In genomic region chr2:238555786-238556542, GRCh38 we compare ENCODE assay signal across 14 cellular contexts.
A peak's percentile ranks its signal among the peaks of the same experiment; 100 is the strongest.
DNase-seq lines count a peak whose midpoint lies in the region; ATAC-seq, FAIRE-seq and TF ChIP-seq lines count a peak whose summit lies in the region.
"Had no signal": no experiment of that assay in that cellular context is flagged by ENCODE, and none has a peak within 500 bp of the region (broad histone marks: within the 10 kb centered on the region; RNA-seq: fewer than 3 reads in every experiment).

No MANE protein-coding gene starts in this region.

- H2AK5ac ChIP-seq in H1 (ENCODE audit: low read depth, low read length) = no peak overlapping the region

- no peak for FAIRE-seq in A549 (lab: Jason Lieb, UNC)
- no peak for FAIRE-seq in H1 (lab: Jason Lieb, UNC)
- peak; percentile 83 for FAIRE-seq in urothelium cell line (lab: Jason Lieb, UNC)
- FAIRE-seq: A204.1, K562 had no signal

- no peak for DNase-seq in A549 (ENCODE audit: low read depth in 1 of 2, low spot score in 1 of 2)
- DNase-seq in H1 (ENCODE audit: low read depth in 1 of 2, low spot score in 2 of 2) = no peak
- DNase-seq in urothelium cell line (ENCODE audit: low spot score) = no peak
- DNase-seq in DMS114 treated with DMSO at 0.1 percent for 48 hours (lab: John Stamatoyannopoulos, UW; ENCODE audit: unreplicated experiment) = no peak
- no peak for DNase-seq in spleen
- DNase-seq: CD4-positive, alpha-beta memory T cell; DMS79 treated with DMSO at 0.1 percent for 48 hours; GOT3; H9; IMR-90 had no signal

- WGBS in A549 (ENCODE audit: missing lambda C conversion rate) = 82% methylated on average over 13 of the region's 13 CpGs
- WGBS in H1 (ENCODE audit: extremely low coverage in 1 of 2, insufficient coverage in 1 of 2, insufficient read length in 1 of 2, insufficient replicate concordance in 2 of 2, low coverage in 1 of 2, low lambda C conversion rate in 2 of 2, missing lambda C conversion rate in 1 of 2), 2 experiments = 85% methylated on average over 13 of the region's 13 CpGs; no CpG with 5 or more reads in 1 of the 2 experiments
- 78 to 94% (median 91%) methylated on average over 12 to 13 of the region's 13 CpGs for WGBS in spleen, 5 donors

- H2BK15ac ChIP-seq in H1 (ENCODE audit: low read length) = 0 out of 2 replicates have a peak overlapping the region, but pooled peaks have one; percentile 46

- H4K91ac ChIP-seq in H1 (replicated peaks; ENCODE audit: insufficient read length, low read length) = no peak overlapping the region

- CTCF ChIA-PET in A549 (lab: Yijun Ruan, JAX) (interaction anchor here (1.0 to 1.9 kb wide), 4 partner anchors 16 to 185 kb away, joined by 3 to 7 read pairs (median 3); no protein-coding TSS in a partner anchor), HEK293 (lab: Yijun Ruan, JAX) (interaction anchor here (0.5 kb wide), 1 partner anchor 140 kb away, joined by 4 read pairs; no protein-coding TSS in a partner anchor), H1 (lab: Charles Lee; ENCODE audit: partially characterized antibody) (no interaction called here)

- H2BK5ac ChIP-seq in H1 (ENCODE audit: low read depth, low read length) = no peak overlapping the region; the same call in 1 of the 2 replicates

- POLR2A ChIA-PET in A549 (lab: Yijun Ruan, JAX) (no interaction called here), HEK293 (lab: Yijun Ruan, JAX) (no interaction called here), H1 (lab: Charles Lee; ENCODE audit: partially characterized antibody) (no interaction called here)

- H3K27me3 ChIP-seq in H1 (replicated peaks in 1 of 4; ENCODE audit: control insufficient read depth in 3 of 4, extremely low read depth in 1 of 4, insufficient read depth in 3 of 4, low read length in 3 of 4) (no peaks in the 10 kb centered on the region; a peak in 1 of 7 replicates), spleen (replicated peaks in 1 of 7) (peaks cover 0 to 43% (median 0%) of the 10 kb centered on the region in 7 donors)

- H2BK20ac ChIP-seq in H1 (ENCODE audit: low read length) = no peak overlapping the region

- H3K18ac ChIP-seq in H1 (ENCODE audit: extremely low read depth, low read length) = no peak overlapping the region

- H3K56ac ChIP-seq in H1 (replicated peaks; ENCODE audit: insufficient read length, low read depth, low read length) = no peak overlapping the region

- TF ChIP-seq EP300 in A549 (IDR thresholded peaks at IDR 0.05) = no peak
- TF ChIP-seq EP300 in H1 (IDR thresholded peaks at IDR 0.05; ENCODE audit: borderline replicate concordance in 1 of 2, low read depth in 2 of 2, low read length in 2 of 2) = no peak

- no peak overlapping the region for H2BK120ac ChIP-seq in H1 (replicated peaks; ENCODE audit: low read depth, low read length)

- TF ChIP-seq POLR2A in A549 (IDR thresholded peaks at IDR 0.05; ENCODE audit: low read length) (0 out of 2 replicates have a peak, but pooled peaks have one; percentile 16), H1 (IDR thresholded peaks at IDR 0.05; ENCODE audit: control extremely low read depth in 1 of 2, low read depth in 2 of 2, low read length in 2 of 2) (no peak), spleen (IDR thresholded peaks at IDR 0.05) (no peak)

- H3K27ac ChIP-seq in A549 = no peak overlapping the region
- no peak overlapping the region for H3K27ac ChIP-seq in HEK293 (ENCODE audit: extremely low read depth, low read depth, low read length)
- H3K27ac ChIP-seq in H1 (ENCODE audit: low read depth, low read length) = no peak overlapping the region
- no peak overlapping the region for H3K27ac ChIP-seq in spleen
- H3K27ac ChIP-seq: C4-2B had no signal

- H3K23ac ChIP-seq in H1 (ENCODE audit: insufficient read length) = no peak overlapping the region

- H3K79me1 ChIP-seq in H1 (ENCODE audit: low read depth, low read length) = no peaks in the 10 kb centered on the region

- TF ChIP-seq CTCF in A549 (IDR thresholded peaks at IDR 0.05) (no peak), HEK293 (tag by site-specific recombination; IDR thresholded peaks at IDR 0.05) (no peak), H1 (IDR thresholded peaks at IDR 0.05; ENCODE audit: control extremely low read depth in 1 of 3, insufficient read depth in 1 of 3, low read depth in 1 of 3, low read length in 3 of 3) (no peak), spleen (IDR thresholded peaks at IDR 0.05 in 8 of 11, conservative IDR thresholded peaks at IDR 0.05 in 3 of 11) (no peak)

- H2BK12ac ChIP-seq in H1 (ENCODE audit: low read depth, low read length) = no peak overlapping the region

- no peak overlapping the region for H3K4ac ChIP-seq in H1 (replicated peaks; ENCODE audit: insufficient read length, low read depth, low read length)

- H3K4me3 ChIP-seq in A549 (no peak overlapping the region), HEK293 (ENCODE audit: low read depth, low read length) (no peak overlapping the region), H1 (ENCODE audit: extremely low read depth in 1 of 4, insufficient read depth in 2 of 4, low read depth in 3 of 4, low read length in 4 of 4) (no peak overlapping the region), spleen (no peak overlapping the region)
- H3K4me3 ChIP-seq: K562 had no signal

- TF ChIP-seq RAD21 in A549 (conservative IDR thresholded peaks at IDR 0.05 in 1 of 2, IDR thresholded peaks at IDR 0.05 in 1 of 2) (no peak), H1 (IDR thresholded peaks at IDR 0.05 in 1 of 2, conservative IDR thresholded peaks at IDR 0.05 in 1 of 2; ENCODE audit: low read depth in 2 of 2, low read length in 2 of 2) (no peak)

- intact Hi-C loops in spleen (cut with DNase I; ENCODE audit: low total_unique reads) = no loop called here

- no peak for ATAC-seq in A549
- ATAC-seq: K562 had no signal

- peaks cover 3% of the 10 kb centered on the region; the same call in 1 of the 2 replicates for H3K23me2 ChIP-seq in H1 (ENCODE audit: low read depth, low read length)

- 0 out of 7 replicates have a peak overlapping the region, but pooled peaks of 1 of the 4 experiments have one; percentile 20 for H3K9ac ChIP-seq in H1 (replicated peaks in 1 of 4; ENCODE audit: extremely low read depth in 1 of 4, low read depth in 3 of 4, low read length in 3 of 4)

- peaks cover 11% of the 10 kb centered on the region for H3K4me1 ChIP-seq in A549
- no peaks in the 10 kb centered on the region for H3K4me1 ChIP-seq in HEK293 (ENCODE audit: control insufficient read depth, insufficient read depth, low read length)
- peaks cover 0 to 3% (median 1%) of the 10 kb centered on the region in 4 experiments; a peak in 6 of 7 replicates for H3K4me1 ChIP-seq in H1 (replicated peaks in 1 of 4; ENCODE audit: control insufficient read depth in 3 of 4, insufficient read depth in 4 of 4, low read length in 3 of 4)
- no peaks in the 10 kb centered on the region for H3K4me1 ChIP-seq in spleen

- no peak overlapping the region for H3K4me2 ChIP-seq in A549
- no peak overlapping the region for H3K4me2 ChIP-seq in H1 (ENCODE audit: insufficient read depth in 1 of 2, low read depth in 2 of 2, low read length in 2 of 2)

- H4K8ac ChIP-seq in H1 (ENCODE audit: extremely low read depth, insufficient read depth, low read length) = no peak overlapping the region

- no peaks in the 10 kb centered on the region for H3K79me2 ChIP-seq in H1 (ENCODE audit: control insufficient read depth in 1 of 2, insufficient read depth in 2 of 2, low read length in 2 of 2)

- no peak overlapping the region for H3K14ac ChIP-seq in H1 (ENCODE audit: insufficient read length)

- no peak overlapping the region for H4K5ac ChIP-seq in H1 (ENCODE audit: insufficient read length, low read depth, low read length)

- H3K36me3 ChIP-seq in HEK293 (ENCODE audit: control insufficient read depth in 2 of 2, insufficient read depth in 1 of 2, low read length in 2 of 2) (no peaks in the 10 kb centered on the region), H1 (ENCODE audit: control insufficient read depth in 2 of 4, insufficient read depth in 4 of 4, low read length in 3 of 4) (no peaks in the 10 kb centered on the region), spleen (no peaks in the 10 kb centered on the region)

- H3K9me3 ChIP-seq in A549 (peaks cover 27% of the 10 kb centered on the region; the same call in 2 of the 3 replicates), HEK293 (ENCODE audit: control insufficient read depth, insufficient read depth, low read depth, low read length) (no peaks in the 10 kb centered on the region), H1 (ENCODE audit: insufficient read depth in 2 of 2, low read depth in 1 of 2, low read length in 1 of 2) (no peaks in the 10 kb centered on the region; a peak in 2 of 4 replicates), spleen (peaks cover 3 to 40% (median 28%) of the 10 kb centered on the region in 8 donors)

- no peaks in the 10 kb centered on the region for H4K20me1 ChIP-seq in H1 (replicated peaks in 1 of 2; ENCODE audit: control insufficient read depth in 1 of 2, insufficient read depth in 2 of 2, low read length in 2 of 2)

- H2AFZ ChIP-seq in H1 (ENCODE audit: low read length) = no peak overlapping the region

TF ChIP-seq in A549, 52 proteins besides CTCF, POLR2A, EP300 and RAD21 (continues in another document):
- TF ChIP-seq MAX (IDR thresholded peaks at IDR 0.05) (no peak), CHD4 (IDR thresholded peaks at IDR 0.05; ENCODE audit: borderline replicate concordance) (no peak), BHLHE40 (IDR thresholded peaks at IDR 0.05; ENCODE audit: low read depth, low read length) (no peak)

TF ChIP-seq in HEK293, 187 proteins besides CTCF, POLR2A, EP300 and RAD21 (continues in another document):
- no peak for TF ChIP-seq BCL11B (tag by site-specific recombination; IDR thresholded peaks at IDR 0.05; ENCODE audit: low read depth)
- TF ChIP-seq, protein P1, sequence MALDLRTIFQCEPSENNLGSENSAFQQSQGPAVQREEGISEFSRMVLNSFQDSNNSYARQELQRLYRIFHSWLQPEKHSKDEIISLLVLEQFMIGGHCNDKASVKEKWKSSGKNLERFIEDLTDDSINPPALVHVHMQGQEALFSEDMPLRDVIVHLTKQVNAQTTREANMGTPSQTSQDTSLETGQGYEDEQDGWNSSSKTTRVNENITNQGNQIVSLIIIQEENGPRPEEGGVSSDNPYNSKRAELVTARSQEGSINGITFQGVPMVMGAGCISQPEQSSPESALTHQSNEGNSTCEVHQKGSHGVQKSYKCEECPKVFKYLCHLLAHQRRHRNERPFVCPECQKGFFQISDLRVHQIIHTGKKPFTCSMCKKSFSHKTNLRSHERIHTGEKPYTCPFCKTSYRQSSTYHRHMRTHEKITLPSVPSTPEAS (tag by site-specific recombination; IDR thresholded peaks at IDR 0.05) = peak; percentile 94

TF ChIP-seq in H1, 55 proteins besides CTCF, POLR2A, EP300 and RAD21 (continues in another document):
- no peak for TF ChIP-seq CBX5 (IDR thresholded peaks at IDR 0.05; ENCODE audit: low read depth, low read length)
- no peak for TF ChIP-seq KDM4A (IDR thresholded peaks at IDR 0.05; ENCODE audit: low read depth, low read length, severe bottlenecking)
- TF ChIP-seq HDAC2 (IDR thresholded peaks at IDR 0.05; ENCODE audit: borderline replicate concordance in 1 of 2, low read depth in 2 of 2, low read length in 2 of 2) = no peak
- no peak for TF ChIP-seq TCF12 (IDR thresholded peaks at IDR 0.05; ENCODE audit: low read depth, low read length)
- TF ChIP-seq CTBP2 (IDR thresholded peaks at IDR 0.05; ENCODE audit: borderline replicate concordance, insufficient read depth, insufficient read length, low read length) = no peak
- no peak for TF ChIP-seq SAP30 (IDR thresholded peaks at IDR 0.05; ENCODE audit: insufficient read depth, insufficient replicate concordance, low read length)
- TF ChIP-seq RBBP5 (IDR thresholded peaks at IDR 0.05; ENCODE audit: borderline replicate concordance, low read depth, low read length) = no peak
